In the genomic region with DNA sequence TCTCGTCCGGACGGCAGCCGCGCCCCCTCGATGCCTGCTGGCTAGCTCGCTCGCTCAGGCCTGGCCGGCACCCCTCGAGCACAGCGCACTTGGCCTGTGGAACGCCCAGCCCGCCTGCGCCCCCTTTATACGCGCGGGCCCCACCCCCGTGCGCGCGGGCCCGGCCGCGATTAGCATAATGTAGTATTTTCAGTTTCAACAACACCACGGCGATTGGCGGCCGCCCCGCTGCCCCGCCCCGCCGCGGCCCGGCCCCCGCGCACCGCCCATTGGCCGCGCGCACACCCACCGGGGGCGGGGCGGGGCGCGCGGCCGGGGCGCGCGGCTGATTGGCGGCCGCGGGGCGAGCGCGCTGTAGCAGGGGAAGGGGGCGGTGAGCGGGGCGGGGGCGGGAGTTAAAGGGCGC, we compare ENCODE assay signal across 1 cellular context.
TF ChIP-seq lines count a peak whose summit lies in the region.

A gene (minus strand): TSS at position 100 of the 406 bp plus-strand sequence. CDS start 319 bp downstream, outside the sequence.

TF ChIP-seq in GM12878, 131 proteins besides CTCF, POLR2A, EP300 and RAD21 (continued from another document):
- TF ChIP-seq, protein P1, sequence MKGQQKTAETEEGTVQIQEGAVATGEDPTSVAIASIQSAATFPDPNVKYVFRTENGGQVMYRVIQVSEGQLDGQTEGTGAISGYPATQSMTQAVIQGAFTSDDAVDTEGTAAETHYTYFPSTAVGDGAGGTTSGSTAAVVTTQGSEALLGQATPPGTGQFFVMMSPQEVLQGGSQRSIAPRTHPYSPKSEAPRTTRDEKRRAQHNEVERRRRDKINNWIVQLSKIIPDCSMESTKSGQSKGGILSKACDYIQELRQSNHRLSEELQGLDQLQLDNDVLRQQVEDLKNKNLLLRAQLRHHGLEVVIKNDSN (IDR thresholded peaks at IDR 0.05; ENCODE audit: borderline replicate concordance, extremely low read length, insufficient read depth, low read depth, low read length) = no peak
- no peak for TF ChIP-seq POLR2AphosphoS5 (IDR thresholded peaks at IDR 0.05; ENCODE audit: low read length)
- TF ChIP-seq FOS (IDR thresholded peaks at IDR 0.05; ENCODE audit: borderline replicate concordance, extremely low read depth, insufficient read length) = no peak
- no peak for TF ChIP-seq MTA2 (IDR thresholded peaks at IDR 0.05; ENCODE audit: low read depth)
- no peak for TF ChIP-seq CBX5 (IDR thresholded peaks at IDR 0.05; ENCODE audit: low read depth)
- TF ChIP-seq ZNF274 (IDR thresholded peaks at IDR 0.05; ENCODE audit: insufficient read depth, insufficient read length) = no peak
- TF ChIP-seq, protein P2, sequence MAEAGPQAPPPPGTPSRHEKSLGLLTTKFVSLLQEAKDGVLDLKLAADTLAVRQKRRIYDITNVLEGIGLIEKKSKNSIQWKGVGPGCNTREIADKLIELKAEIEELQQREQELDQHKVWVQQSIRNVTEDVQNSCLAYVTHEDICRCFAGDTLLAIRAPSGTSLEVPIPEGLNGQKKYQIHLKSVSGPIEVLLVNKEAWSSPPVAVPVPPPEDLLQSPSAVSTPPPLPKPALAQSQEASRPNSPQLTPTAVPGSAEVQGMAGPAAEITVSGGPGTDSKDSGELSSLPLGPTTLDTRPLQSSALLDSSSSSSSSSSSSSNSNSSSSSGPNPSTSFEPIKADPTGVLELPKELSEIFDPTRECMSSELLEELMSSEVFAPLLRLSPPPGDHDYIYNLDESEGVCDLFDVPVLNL (IDR thresholded peaks at IDR 0.05; ENCODE audit: low read depth, low read length) = no peak
- no peak for TF ChIP-seq LARP7 (IDR thresholded peaks at IDR 0.05)
- TF ChIP-seq BHLHE40 (IDR thresholded peaks at IDR 0.05; ENCODE audit: borderline replicate concordance in 1 of 2, low read depth in 2 of 2, low read length in 1 of 2) = peak in 1 of 2 experiments; percentile 26; a peak in 1 of 4 replicates
- TF ChIP-seq, protein P3, sequence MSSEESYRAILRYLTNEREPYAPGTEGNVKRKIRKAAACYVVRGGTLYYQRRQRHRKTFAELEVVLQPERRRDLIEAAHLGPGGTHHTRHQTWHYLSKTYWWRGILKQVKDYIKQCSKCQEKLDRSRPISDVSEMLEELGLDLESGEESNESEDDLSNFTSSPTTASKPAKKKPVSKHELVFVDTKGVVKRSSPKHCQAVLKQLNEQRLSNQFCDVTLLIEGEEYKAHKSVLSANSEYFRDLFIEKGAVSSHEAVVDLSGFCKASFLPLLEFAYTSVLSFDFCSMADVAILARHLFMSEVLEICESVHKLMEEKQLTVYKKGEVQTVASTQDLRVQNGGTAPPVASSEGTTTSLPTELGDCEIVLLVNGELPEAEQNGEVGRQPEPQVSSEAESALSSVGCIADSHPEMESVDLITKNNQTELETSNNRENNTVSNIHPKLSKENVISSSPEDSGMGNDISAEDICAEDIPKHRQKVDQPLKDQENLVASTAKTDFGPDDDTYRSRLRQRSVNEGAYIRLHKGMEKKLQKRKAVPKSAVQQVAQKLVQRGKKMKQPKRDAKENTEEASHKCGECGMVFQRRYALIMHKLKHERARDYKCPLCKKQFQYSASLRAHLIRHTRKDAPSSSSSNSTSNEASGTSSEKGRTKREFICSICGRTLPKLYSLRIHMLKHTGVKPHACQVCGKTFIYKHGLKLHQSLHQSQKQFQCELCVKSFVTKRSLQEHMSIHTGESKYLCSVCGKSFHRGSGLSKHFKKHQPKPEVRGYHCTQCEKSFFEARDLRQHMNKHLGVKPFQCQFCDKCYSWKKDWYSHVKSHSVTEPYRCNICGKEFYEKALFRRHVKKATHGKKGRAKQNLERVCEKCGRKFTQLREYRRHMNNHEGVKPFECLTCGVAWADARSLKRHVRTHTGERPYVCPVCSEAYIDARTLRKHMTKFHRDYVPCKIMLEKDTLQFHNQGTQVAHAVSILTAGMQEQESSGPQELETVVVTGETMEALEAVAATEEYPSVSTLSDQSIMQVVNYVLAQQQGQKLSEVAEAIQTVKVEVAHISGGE (CRISPR knock-in tag; IDR thresholded peaks at IDR 0.05) = no peak
- TF ChIP-seq KDM1A (IDR thresholded peaks at IDR 0.05; ENCODE audit: borderline replicate concordance) = no peak
- TF ChIP-seq POU2F2 (IDR thresholded peaks at IDR 0.05; ENCODE audit: borderline replicate concordance, low read depth, low read length) = peak; percentile 83; the same call in 1 of the 3 replicates
- no peak for TF ChIP-seq BACH1 (IDR thresholded peaks at IDR 0.05; ENCODE audit: borderline replicate concordance)
- peak; percentile 21 for TF ChIP-seq RELA (IDR thresholded peaks at IDR 0.05; ENCODE audit: borderline replicate concordance, partially characterized antibody)
- TF ChIP-seq TCF7 (IDR thresholded peaks at IDR 0.05; ENCODE audit: borderline replicate concordance) = no peak
TF ChIP-seq in GM12878: peak in this region for 4.
